Comparison of ENCODE assay signal across 18 cellular contexts in genomic region chr2:232442341-232442895, GRCh38. TPM values are rescaled to one million over a fixed set of nuclear protein-coding genes. Genes with fewer than 3 reads are reported as not detected.
"Had no signal": no experiment of that assay in that cellular context is flagged by ENCODE, and none has a peak within 500 bp of the region (broad histone marks: within the 10 kb centered on the region; RNA-seq: fewer than 3 reads in every experiment).

No MANE protein-coding gene starts in this region.

RNA-seq across cellular contexts. Expression of gene ALPI, which starts 13.5 kb away (rescaled TPM):
- total RNA-seq: heart left ventricle, kidney epithelial cell, left lobe of liver, liver, lung microvascular endothelial cell, natural killer cell, occipital lobe, progenitor cell of endocrine pancreas, right cardiac atrium, sciatic nerve, spleen, subcutaneous adipose tissue, suprapubic skin, thoracic aorta, ureter, uterus had no signal
- polyA plus RNA-seq: heart left ventricle, ovary, right cardiac atrium, spleen had no signal

RNA-seq across cellular contexts. Expression of gene ALPG, which starts 35.8 kb away (rescaled TPM):
- total RNA-seq: heart left ventricle, kidney epithelial cell, left lobe of liver, liver, lung microvascular endothelial cell, mucosa of gallbladder, natural killer cell, occipital lobe, progenitor cell of endocrine pancreas, right cardiac atrium, sciatic nerve, spleen, subcutaneous adipose tissue, suprapubic skin, thoracic aorta, ureter, uterus had no signal
- polyA plus RNA-seq: heart left ventricle, liver, right cardiac atrium, spleen had no signal

RNA-seq across cellular contexts. Expression of gene ECEL1, which starts 45.2 kb away (rescaled TPM):
- total RNA-seq: lung microvascular endothelial cell, natural killer cell, subcutaneous adipose tissue had no signal
